ENCODE assay signal across 15 cellular contexts in the genomic region with DNA sequence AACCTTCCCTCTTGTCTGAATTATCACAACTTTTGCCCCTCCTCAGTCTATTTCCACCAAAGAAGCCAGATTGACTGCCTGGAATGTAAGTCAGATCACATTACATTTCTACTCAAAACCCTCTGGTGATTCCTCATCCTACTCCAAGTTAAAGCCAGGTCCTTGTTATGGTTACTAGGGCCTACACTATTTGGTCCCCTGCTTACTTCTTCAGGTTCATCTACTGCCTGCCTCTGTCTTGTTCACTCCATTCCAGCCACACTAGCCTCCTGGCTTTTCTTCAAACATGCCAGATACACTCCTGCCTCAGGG. TPM values are rescaled to one million over a fixed set of nuclear protein-coding genes. Genes with fewer than 3 reads are reported as not detected.
DNase-seq lines count a peak whose midpoint lies in the region; ATAC-seq and TF ChIP-seq lines count a peak whose summit lies in the region.
"Had no signal": no experiment of that assay in that cellular context is flagged by ENCODE, and none has a peak within 500 bp of the region (broad histone marks: within the 10 kb centered on the region; RNA-seq: fewer than 3 reads in every experiment).

No MANE protein-coding gene starts in this region.

- H3K27ac Mint-ChIP-seq in activated T-helper 2 cell treated with anti-CD3 and anti-CD28 coated beads, Interferon-gamma antibody, Interleukin-2, Interleukin-4, amounts not matched to agents 10 μg/mL and 5 μg/mL and 100 μg/mL, durations not matched to agents 14 hours and 24 hours and 36 hours, result peak overlapping the region; percentile 92
- peak overlapping the region in 4 of 6 donors; percentile 7 to 69 (median 25) for H3K27ac Mint-ChIP-seq in naive B cell
- H3K27ac Mint-ChIP-seq: WTC11 had no signal

- no peak overlapping the region for H3K4me3 ChIP-seq in BLaER1
- no peak overlapping the region for H3K4me3 ChIP-seq in GM23248
- H3K4me3 ChIP-seq in smooth muscle cell, result no peak overlapping the region
- H3K4me3 ChIP-seq: HAP-1, right atrium auricular region, SJCRH30 had no signal

- H4K20me1 ChIP-seq in BLaER1, result no peaks in the 10 kb centered on the region
- no peaks in the 10 kb centered on the region for H4K20me1 ChIP-seq in GM23248 (ENCODE audit: insufficient read depth)
- H4K20me1 ChIP-seq in smooth muscle cell (ENCODE audit: low read depth), result no peaks in the 10 kb centered on the region

- no peaks in the 10 kb centered on the region for H3K27me3 Mint-ChIP-seq in activated T-helper 2 cell treated with anti-CD3 and anti-CD28 coated beads, Interferon-gamma antibody, Interleukin-2, Interleukin-4, amounts not matched to agents 10 μg/mL and 5 μg/mL and 100 μg/mL, durations not matched to agents 14 hours and 24 hours and 36 hours (ENCODE audit: low read depth)
- H3K27me3 Mint-ChIP-seq in naive B cell, result no peaks in the 10 kb centered on the region
- H3K27me3 Mint-ChIP-seq: naive thymus-derived CD4-positive, alpha-beta T cell had no signal

- ATAC-seq in naive B cell (ENCODE audit: low read depth in 2 of 2) (no peak), HG03095 (IDR thresholded peaks at IDR 0.05; ENCODE audit: unreplicated experiment) (no peak)
- ATAC-seq: naive thymus-derived CD4-positive, alpha-beta T cell; WTC11 had no signal

- H3K4me1 ChIP-seq in BLaER1 (peaks cover 34% of the 10 kb centered on the region), GM23248 (ENCODE audit: insufficient read depth) (peaks cover 24% of the 10 kb centered on the region), smooth muscle cell (ENCODE audit: low read depth) (no peaks in the 10 kb centered on the region)
- H3K4me1 ChIP-seq: HAP-1, SJCRH30 had no signal

- peaks cover 64% of the 10 kb centered on the region for H3K4me1 Mint-ChIP-seq in activated T-helper 2 cell treated with anti-CD3 and anti-CD28 coated beads, Interferon-gamma antibody, Interleukin-2, Interleukin-4, amounts not matched to agents 10 μg/mL and 5 μg/mL and 100 μg/mL, durations not matched to agents 14 hours and 24 hours and 36 hours (ENCODE audit: low read depth)
- H3K4me1 Mint-ChIP-seq in naive B cell, result peaks cover 9 to 20% (median 15%) of the 10 kb centered on the region in 3 donors

- H3F3A ChIP-seq in GM23248 (ENCODE audit: insufficient read depth) (peaks cover 22% of the 10 kb centered on the region), smooth muscle cell (ENCODE audit: low read depth) (no peaks in the 10 kb centered on the region)

- H3K9me3 ChIP-seq in BLaER1 (no peaks in the 10 kb centered on the region), GM23248 (ENCODE audit: low read depth) (no peaks in the 10 kb centered on the region), smooth muscle cell (replicated peaks; ENCODE audit: low read depth) (no peaks in the 10 kb centered on the region)
- H3K9me3 ChIP-seq: HAP-1, right atrium auricular region, SJCRH30 had no signal

- intact Hi-C loops in activated T-helper 2 cell treated with anti-CD3 and anti-CD28 coated beads, Interferon-gamma antibody, Interleukin-2, Interleukin-4, amounts not matched to agents 10 μg/mL and 5 μg/mL and 100 μg/mL, durations not matched to agents 14 hours and 24 hours and 36 hours (cut with micrococcal nuclease), result loop anchor here (1.0 to 10.0 kb wide), 6 partner anchors 9 to 1660 kb away; partner anchors contain the start of genes GNPTAB and WASHC3

- H3K27me3 ChIP-seq in BLaER1 (no peaks in the 10 kb centered on the region), GM23248 (replicated peaks; ENCODE audit: insufficient read depth) (no peaks in the 10 kb centered on the region), smooth muscle cell (ENCODE audit: low read depth) (no peaks in the 10 kb centered on the region)
- H3K27me3 ChIP-seq: right atrium auricular region, SJCRH30 had no signal

- peak overlapping the region; percentile 0 for H3K4me3 Mint-ChIP-seq in activated T-helper 2 cell treated with anti-CD3 and anti-CD28 coated beads, Interferon-gamma antibody, Interleukin-2, Interleukin-4, amounts not matched to agents 10 μg/mL and 5 μg/mL and 100 μg/mL, durations not matched to agents 14 hours and 24 hours and 36 hours (ENCODE audit: low read depth)
- H3K4me3 Mint-ChIP-seq in naive B cell, result no peak overlapping the region
- H3K4me3 Mint-ChIP-seq: naive thymus-derived CD4-positive, alpha-beta T cell; WTC11 had no signal

- TF ChIP-seq CTCF in smooth muscle cell (IDR thresholded peaks at IDR 0.05; ENCODE audit: borderline replicate concordance, insufficient read depth, poor library complexity, severe bottlenecking), result no peak

- H3K9me2 ChIP-seq in GM23248 (ENCODE audit: insufficient read depth), result no peaks in the 10 kb centered on the region

- DNase-seq in GM23248, result no peak
- DNase-seq in activated T-helper 2 cell treated with anti-CD3 and anti-CD28 coated beads, Interferon-gamma antibody, Interleukin-2, Interleukin-4, amounts not matched to agents 10 μg/mL and 5 μg/mL and 100 μg/mL, durations not matched to agents 14 hours and 24 hours and 36 hours (ENCODE audit: low spot score), result no peak
- no peak for DNase-seq in naive B cell
- DNase-seq in DMS 273 (lab: John Stamatoyannopoulos, UW; ENCODE audit: unreplicated experiment), result no peak
- DNase-seq in NCI-H345 (lab: John Stamatoyannopoulos, UW), result no peak
- DNase-seq in smooth muscle cell (lab: John Stamatoyannopoulos, UW; ENCODE audit: unreplicated experiment), result no peak
- DNase-seq: left colon; naive thymus-derived CD4-positive, alpha-beta T cell; SJCRH30 had no signal

- peak overlapping the region; percentile 23; the same call in 1 of the 2 replicates for H3K27ac ChIP-seq in BLaER1
- H3K27ac ChIP-seq in GM23248, result peak overlapping the region; percentile 71
- no peak overlapping the region for H3K27ac ChIP-seq in smooth muscle cell (ENCODE audit: low read depth)
- H3K27ac ChIP-seq: right atrium auricular region, SJCRH30 had no signal

- in situ Hi-C loops in GM23248 (cut with MboI), result no loop called here

- H3K4me2 ChIP-seq in BLaER1 (peak overlapping the region; percentile 60), GM23248 (ENCODE audit: unreplicated experiment) (peak overlapping the region; percentile 35), smooth muscle cell (no peak overlapping the region)

- H3K79me2 ChIP-seq in GM23248 (ENCODE audit: insufficient read depth), result no peaks in the 10 kb centered on the region
- no peaks in the 10 kb centered on the region for H3K79me2 ChIP-seq in smooth muscle cell (ENCODE audit: low read depth)

- H2AFZ ChIP-seq in GM23248, result no peak overlapping the region
- no peak overlapping the region for H2AFZ ChIP-seq in smooth muscle cell (ENCODE audit: low read depth)

- H3K36me3 ChIP-seq in BLaER1, result 0 out of 2 replicates have a peak, but pooled peaks cover 8% of the 10 kb centered on the region
- H3K36me3 ChIP-seq in GM23248 (ENCODE audit: low read depth), result no peaks in the 10 kb centered on the region
- H3K36me3 ChIP-seq in smooth muscle cell (ENCODE audit: low read depth), result no peaks in the 10 kb centered on the region
- H3K36me3 ChIP-seq: right atrium auricular region, SJCRH30 had no signal

- H3K9me3 Mint-ChIP-seq in activated T-helper 2 cell treated with anti-CD3 and anti-CD28 coated beads, Interferon-gamma antibody, Interleukin-2, Interleukin-4, amounts not matched to agents 10 μg/mL and 5 μg/mL and 100 μg/mL, durations not matched to agents 14 hours and 24 hours and 36 hours, result no peaks in the 10 kb centered on the region
- no peaks in the 10 kb centered on the region for H3K9me3 Mint-ChIP-seq in naive B cell
- H3K9me3 Mint-ChIP-seq: WTC11 had no signal

- H3K9ac ChIP-seq in BLaER1 (no peak overlapping the region), GM23248 (peak overlapping the region; percentile 33; the same call in 1 of the 2 replicates), smooth muscle cell (ENCODE audit: low read depth) (no peak overlapping the region)

- peaks cover 72% of the 10 kb centered on the region for H3K36me3 Mint-ChIP-seq in activated T-helper 2 cell treated with anti-CD3 and anti-CD28 coated beads, Interferon-gamma antibody, Interleukin-2, Interleukin-4, amounts not matched to agents 10 μg/mL and 5 μg/mL and 100 μg/mL, durations not matched to agents 14 hours and 24 hours and 36 hours (ENCODE audit: low read depth)
- H3K36me3 Mint-ChIP-seq in naive B cell, result peaks cover 17 to 23% of the 10 kb centered on the region in 2 donors

RNA-seq across cellular contexts. Expression of gene SYCP3, which starts 43.2 kb away (rescaled TPM):
- not detected in 2 replicates for total RNA-seq in GM23248 (2014; rRNA removed; shearing (Covaris generic))
- polyA plus RNA-seq in GM23248 (2016; fragmentation: Nextera tagmentation; extraction: Ambion mirVana) (0.39 and 0.77 TPM in 2 replicates), naive B cell (ENCODE audit: low read depth in 6 of 6) (1 to 10 TPM in 1 of 6 donors, under 1 TPM in 5; 0.74 to 1.6 (median 0.78) TPM), smooth muscle cell (1.1 and 2.0 TPM in 2 replicates)
- 0.50 and 0.92 TPM in 2 replicates for total RNA-seq in activated T-helper 2 cell treated with anti-CD3 and anti-CD28 coated beads, Interferon-gamma antibody, Interleukin-2, Interleukin-4, amounts not matched to agents 10 μg/mL and 5 μg/mL and 100 μg/mL, durations not matched to agents 14 hours and 24 hours and 36 hours
- 0.27 and 3.6 TPM in 2 replicates for total RNA-seq in smooth muscle cell
- total RNA-seq: MCF 10A, right atrium auricular region had no signal

RNA-seq across cellular contexts. Expression of gene GNPTAB, which starts 48.3 kb away (rescaled TPM):
- 23.3 and 26.6 TPM in 2 replicates for total RNA-seq in GM23248 (2014; rRNA removed; shearing (Covaris generic))
- polyA plus RNA-seq in GM23248 (2016; fragmentation: Nextera tagmentation; extraction: Ambion mirVana) (20.6 and 21.9 TPM in 2 replicates), naive B cell (ENCODE audit: low read depth in 6 of 6) (10 to 100 TPM; 29.8 to 39.8 (median 33.7) TPM), smooth muscle cell (9.8 and 17.9 TPM in 2 replicates)
- 93.6 and 100 TPM in 2 replicates for total RNA-seq in activated T-helper 2 cell treated with anti-CD3 and anti-CD28 coated beads, Interferon-gamma antibody, Interleukin-2, Interleukin-4, amounts not matched to agents 10 μg/mL and 5 μg/mL and 100 μg/mL, durations not matched to agents 14 hours and 24 hours and 36 hours
- total RNA-seq in smooth muscle cell, result 23.6 and 25.5 TPM in 2 replicates
